In the genomic region with DNA sequence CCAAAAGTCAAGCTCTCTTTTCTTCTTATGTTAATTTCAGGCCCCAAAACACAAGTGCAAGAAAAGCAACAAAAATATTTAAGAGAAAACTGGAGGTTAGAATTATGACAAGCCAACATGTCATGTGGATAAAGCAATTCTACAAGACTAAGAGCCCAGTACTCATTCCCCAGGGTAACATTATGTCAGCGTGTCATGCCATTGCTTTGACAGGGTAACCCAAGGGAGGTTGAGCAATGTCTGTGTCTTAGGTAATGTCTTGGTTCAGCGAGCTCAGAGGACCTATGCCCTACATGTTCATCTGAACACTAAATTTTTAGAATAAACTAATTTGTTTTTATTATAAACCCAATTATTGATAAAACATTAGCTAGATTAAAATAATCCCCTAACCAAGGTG, we compare ENCODE assay signal across 27 cellular contexts.
DNase-seq lines count a peak whose midpoint lies in the region; ATAC-seq, FAIRE-seq and TF ChIP-seq lines count a peak whose summit lies in the region.
"Had no signal": no experiment of that assay in that cellular context is flagged by ENCODE, and none has a peak within 500 bp of the region (broad histone marks: within the 10 kb centered on the region; RNA-seq: fewer than 3 reads in every experiment).

No MANE protein-coding gene starts in this region.

- intact Hi-C loops in sigmoid colon (cut with DNase I) = no loop called here

- no peaks in the 10 kb centered on the region for H4K20me1 ChIP-seq in OCI-LY1 (ENCODE audit: insufficient read depth, low read length)

- no peak for TF ChIP-seq EP300 in sigmoid colon (IDR thresholded peaks at IDR 0.05)

- H3K27ac ChIP-seq in OCI-LY1 (ENCODE audit: low read depth, low read length, poor library complexity, severe bottlenecking) (no peak overlapping the region), sigmoid colon (no peak overlapping the region)
- H3K27ac ChIP-seq: brain microvascular endothelial cell, epithelial cell of prostate, heart left ventricle, spleen, WERI-Rb-1 had no signal

- H3K9me2 ChIP-seq in OCI-LY1 (ENCODE audit: low read depth, low read length) = no peaks in the 10 kb centered on the region

- FAIRE-seq in GM12892 (lab: Jason Lieb, UNC) = peak; percentile 42

- no peak for DNase-seq in GM12892 (ENCODE audit: insufficient read length)
- peak; percentile 46 for DNase-seq in kidney tubule cell (ENCODE audit: low spot score)
- DNase-seq in sigmoid colon = no peak
- DNase-seq in amniotic stem cell (lab: John Stamatoyannopoulos, UW) = no peak
- DNase-seq: activated CD4-positive, alpha-beta T cell treated with anti-CD3 and anti-CD28 coated beads for 48 hours; activated gamma-delta T cell; activated T-cell treated with anti-CD3 and anti-CD28 coated beads, Interleukin-2, amount 50 U/mL, for 1 hour; brain microvascular endothelial cell; DMS153; HCEC 1CT; heart left ventricle; kidney glomerular epithelial cell; mucosa of descending colon; NCI-H1105 treated with DMSO at 0.1 percent for 48 hours; NCI-H1930; NCI-H2227 treated with DMSO at 0.1 percent for 48 hours; RPMI8226; spleen; T-helper 2 cell; WERI-Rb-1 had no signal

- H3K36me3 ChIP-seq in OCI-LY1 (ENCODE audit: insufficient read depth, low read length) (no peaks in the 10 kb centered on the region), sigmoid colon (no peaks in the 10 kb centered on the region)
- H3K36me3 ChIP-seq: brain microvascular endothelial cell, heart left ventricle, spleen, WERI-Rb-1 had no signal

- H3K4me1 ChIP-seq in OCI-LY1 (ENCODE audit: insufficient read depth, low read length, severe bottlenecking) = peaks cover 18% of the 10 kb centered on the region
- no peaks in the 10 kb centered on the region for H3K4me1 ChIP-seq in sigmoid colon
- H3K4me1 ChIP-seq: heart left ventricle, spleen had no signal

- H3K27me3 ChIP-seq in OCI-LY1 (ENCODE audit: insufficient read depth, low read length) = no peaks in the 10 kb centered on the region
- no peaks in the 10 kb centered on the region for H3K27me3 ChIP-seq in sigmoid colon
- H3K27me3 ChIP-seq: brain microvascular endothelial cell, heart left ventricle, spleen had no signal

- no peak overlapping the region for H3K4me3 ChIP-seq in OCI-LY1 (ENCODE audit: low read depth, low read length, poor library complexity, severe bottlenecking)
- H3K4me3 ChIP-seq in sigmoid colon = no peak overlapping the region
- H3K4me3 ChIP-seq: heart left ventricle, lung, mucosa of descending colon, spleen had no signal

- no peak overlapping the region for H3K9ac ChIP-seq in OCI-LY1 (ENCODE audit: low read length)

- H3K4me2 ChIP-seq in OCI-LY1 (ENCODE audit: low read length) = peak overlapping the region; percentile 5; the same call in 1 of the 2 replicates

- no peaks in the 10 kb centered on the region for H3F3A ChIP-seq in OCI-LY1 (ENCODE audit: insufficient read depth, low read length)

- no peak for TF ChIP-seq POLR2A in GM12892 (IDR thresholded peaks at IDR 0.05; ENCODE audit: low read depth, low read length)
- TF ChIP-seq POLR2A in sigmoid colon (IDR thresholded peaks at IDR 0.05) = no peak

- H3K79me2 ChIP-seq in OCI-LY1 (ENCODE audit: insufficient read depth, low read length) = no peaks in the 10 kb centered on the region

- 87 to 93% methylated on average over 2 of the region's 2 CpGs for WGBS in sigmoid colon, 2 donors

- TF ChIP-seq CTCF in OCI-LY1 (IDR thresholded peaks at IDR 0.05; ENCODE audit: low read length) (no peak), sigmoid colon (IDR thresholded peaks at IDR 0.05) (no peak)

- H2AFZ ChIP-seq in OCI-LY1 (ENCODE audit: low read length) = peak overlapping the region; percentile 36; the same call in 1 of the 2 replicates

- ATAC-seq in HG02610 (IDR thresholded peaks at IDR 0.05; ENCODE audit: unreplicated experiment) (peak; percentile 17), HG02623 (IDR thresholded peaks at IDR 0.05; ENCODE audit: unreplicated experiment) (no peak), HG03175 (IDR thresholded peaks at IDR 0.05; ENCODE audit: unreplicated experiment) (no peak)
- ATAC-seq: heart left ventricle; mucosa of descending colon; natural killer cell treated with Interleukin-12 subunit alpha and Interleukin-12 subunit beta and Interleukin-15 and Interleukin-18, amount 100 ng/mL, for 72 hours had no signal

- H3K9me3 ChIP-seq in OCI-LY1 (ENCODE audit: low read length) = no peaks in the 10 kb centered on the region
- H3K9me3 ChIP-seq in sigmoid colon = no peaks in the 10 kb centered on the region
- H3K9me3 ChIP-seq: mucosa of descending colon had no signal
